In the genomic region with DNA sequence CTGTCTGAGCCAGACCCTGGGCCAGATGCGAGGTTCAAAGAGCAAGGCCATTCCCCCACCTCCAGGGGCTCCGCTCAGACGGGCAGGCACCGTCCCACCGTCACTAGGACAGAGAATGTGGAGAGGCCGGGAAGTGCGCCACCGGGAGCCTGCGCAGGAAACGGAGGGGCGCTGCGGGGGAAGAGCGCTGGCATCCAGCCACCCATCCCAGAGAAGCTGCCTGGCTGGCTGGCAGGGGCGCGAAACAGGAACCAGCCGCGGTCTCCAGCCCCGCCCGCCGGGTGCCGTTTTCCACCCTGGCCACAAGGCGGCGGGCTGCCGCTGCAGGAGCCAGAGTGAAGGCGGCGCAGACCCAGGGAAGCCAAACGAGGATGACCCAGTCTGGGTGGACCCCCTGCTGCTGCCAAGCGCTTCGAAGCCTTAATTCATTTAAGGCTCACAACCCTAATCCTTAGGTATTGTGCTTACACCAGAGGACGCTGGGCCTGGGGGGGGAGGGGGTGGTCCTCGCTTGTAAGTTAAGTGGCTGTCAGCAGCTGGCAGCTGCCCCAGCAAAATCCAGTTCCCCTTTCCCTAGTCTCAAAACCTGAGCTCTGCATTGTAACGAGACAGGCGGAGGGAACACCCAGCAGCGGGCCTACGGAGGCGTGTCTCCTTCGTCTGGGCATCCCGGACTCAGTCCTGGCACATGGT, we compare ENCODE assay signal across 8 cellular contexts.
A peak's percentile ranks its signal among the peaks of the same experiment; 100 is the strongest.
DNase-seq lines count a peak whose midpoint lies in the region; ATAC-seq and TF ChIP-seq lines count a peak whose summit lies in the region.
"Not testable (repeated sequence)": the region's sequence is repeated elsewhere in the genome, so short reads cannot be mapped to it uniquely, and the experiment has no call there.

No MANE protein-coding gene starts in this region.

- peaks cover 0 to 35% (median 15%) of the 10 kb centered on the region in 9 donors for H3K27me3 ChIP-seq in heart left ventricle
- H3K27me3 ChIP-seq in trophoblast cell (ENCODE audit: insufficient read depth, low read length), result peaks cover 14% of the 10 kb centered on the region
- not testable (repeated sequence) for H3K27me3 ChIP-seq in thyroid gland

- not testable (repeated sequence) for H2BK120ac ChIP-seq in trophoblast cell (ENCODE audit: insufficient read depth, low read length, poor library complexity)

- peak overlapping the region; percentile 64 for H3K4me2 ChIP-seq in trophoblast cell (ENCODE audit: low read length)

- intact Hi-C loops in heart left ventricle (cut with DNase I), result loop anchor here in 2 of 10 donors (5.0 to 10.0 kb wide), 2 partner anchors 68 to 185 kb away; no protein-coding TSS in a partner anchor
- intact Hi-C loops in thyroid gland (cut with DNase I), result not testable (repeated sequence)

- H3K4me1 ChIP-seq in heart left ventricle (peaks cover 0 to 61% (median 48%) of the 10 kb centered on the region in 12 donors), trophoblast cell (ENCODE audit: control insufficient read depth in 1 of 2, insufficient read depth in 2 of 2, low read length in 2 of 2) (peaks cover 30 to 47% of the 10 kb centered on the region in 2 experiments), thyroid gland (peaks cover 52 to 72% of the 10 kb centered on the region in 2 donors)

- peak overlapping the region; percentile 51 for H2BK12ac ChIP-seq in trophoblast cell (ENCODE audit: low read length)

- not testable (repeated sequence) for H3K36me3 ChIP-seq in heart left ventricle; trophoblast cell (ENCODE audit: control insufficient read depth in 1 of 2, insufficient read depth in 2 of 2, low read length in 2 of 2); thyroid gland

- not testable (repeated sequence) for H3K9me3 ChIP-seq in heart left ventricle; trophoblast cell (ENCODE audit: insufficient read depth, low read depth, low read length); thyroid gland

- H3K36me3 Mint-ChIP-seq in T-helper 2 cell treated with Interferon-gamma antibody and Interleukin-4, amounts not matched to agents 5 μg/mL and 100 μg/mL, for 36 hours (ENCODE audit: low read depth), result peaks cover 18% of the 10 kb centered on the region

- H3K27me3 Mint-ChIP-seq in T-helper 2 cell treated with Interferon-gamma antibody and Interleukin-4, amounts not matched to agents 5 μg/mL and 100 μg/mL, for 36 hours (ENCODE audit: low read depth), result peaks cover 14% of the 10 kb centered on the region

- H3K23ac ChIP-seq in trophoblast cell (ENCODE audit: low read length), result not testable (repeated sequence)

- not testable (repeated sequence) for H3K9ac ChIP-seq in trophoblast cell (ENCODE audit: low read length)

- H3K79me1 ChIP-seq in trophoblast cell (ENCODE audit: low read length), result peaks cover 35% of the 10 kb centered on the region

- not testable (repeated sequence) for H3K4ac ChIP-seq in trophoblast cell (ENCODE audit: low read depth, low read length)

- not testable (repeated sequence) for H2BK5ac ChIP-seq in trophoblast cell (ENCODE audit: low read depth, low read length, poor library complexity)

- not testable (repeated sequence) for H3K18ac ChIP-seq in trophoblast cell (ENCODE audit: low read length)

- not testable (repeated sequence) for H3K4me1 Mint-ChIP-seq in T-helper 2 cell treated with Interferon-gamma antibody and Interleukin-4, amounts not matched to agents 5 μg/mL and 100 μg/mL, for 36 hours (ENCODE audit: low read depth)

- H2AK5ac ChIP-seq in trophoblast cell (ENCODE audit: low read length), result not testable (repeated sequence)

- peak overlapping the region; percentile 25 for H2AFZ ChIP-seq in trophoblast cell (ENCODE audit: insufficient read depth, low read length, poor library complexity)

- not testable (repeated sequence) for H4K91ac ChIP-seq in trophoblast cell (ENCODE audit: low read depth, low read length)

- H4K8ac ChIP-seq in trophoblast cell (ENCODE audit: low read depth, low read length), result peak overlapping the region; percentile 12

- peak; percentile 58 for ATAC-seq in HG02943 (IDR thresholded peaks at IDR 0.05; ENCODE audit: low read depth, unreplicated experiment)
- peak; percentile 69 to 79 (median 74) for ATAC-seq in heart left ventricle

- DNase-seq in GM12864 (ENCODE audit: low read depth), result not testable (repeated sequence)
- DNase-seq in NCI-H2029 treated with DMSO at 0.1 percent for 48 hours (lab: John Stamatoyannopoulos, UW), result peak; percentile 54
- peak; percentile 70 for DNase-seq in T-helper 2 cell treated with Interferon-gamma antibody and Interleukin-4, amounts not matched to agents 5 μg/mL and 100 μg/mL, for 36 hours (ENCODE audit: low spot score)
- peak in 52 of 56 donors; percentile 20 to 84 (median 65) for DNase-seq in amygdala (lab: John Stamatoyannopoulos, UW)
- DNase-seq in heart left ventricle, result peak; percentile 82 to 92 (median 86)
- DNase-seq in trophoblast cell, result peak; percentile 69 to 82
- DNase-seq in thyroid gland, result peak; percentile 81

- H3K27ac ChIP-seq in heart left ventricle (peak overlapping the region in 11 of 12 donors; percentile 20 to 89 (median 44)), thyroid gland (peak overlapping the region in 2 of 3 donors; percentile 16 to 52)
- not testable (repeated sequence) for H3K27ac ChIP-seq in trophoblast cell (ENCODE audit: low read depth, low read length)

- WGBS in heart left ventricle, 4 donors, result 4 to 6% (median 4%) methylated on average over 38 of the region's 38 CpGs
- whole genome bisulfite sequencing in trophoblast cell (ENCODE audit: extremely low coverage, insufficient coverage, insufficient read length), result no CpG with 5 or more reads among the region's 38 CpGs
- WGBS in thyroid gland, 2 donors, result 0 to 4% methylated on average over 15 to 24 of the region's 38 CpGs

- peak overlapping the region; percentile 46 for H3K4me3 Mint-ChIP-seq in T-helper 2 cell treated with Interferon-gamma antibody and Interleukin-4, amounts not matched to agents 5 μg/mL and 100 μg/mL, for 36 hours

- not testable (repeated sequence) for H3K9me3 Mint-ChIP-seq in T-helper 2 cell treated with Interferon-gamma antibody and Interleukin-4, amounts not matched to agents 5 μg/mL and 100 μg/mL, for 36 hours

- TF ChIP-seq POLR2A in heart left ventricle (IDR thresholded peaks at IDR 0.05) (peak in 1 of 2 donors; percentile 26), thyroid gland (IDR thresholded peaks at IDR 0.05) (peak in 1 of 2 donors; percentile 19)

- peak; percentile 84 for TF ChIP-seq CTCF in GM12864 (IDR thresholded peaks at IDR 0.05; ENCODE audit: low read depth, low read length, missing control alignments)
- peak; percentile 89 to 97 (median 92) for TF ChIP-seq CTCF in heart left ventricle (IDR thresholded peaks at IDR 0.05)
- peak; percentile 74 to 98 (median 94) for TF ChIP-seq CTCF in thyroid gland (IDR thresholded peaks at IDR 0.05)

- H3K79me2 ChIP-seq in trophoblast cell (ENCODE audit: control insufficient read depth, insufficient read depth, low read length, poor library complexity), result peaks cover 11% of the 10 kb centered on the region

- H3K14ac ChIP-seq in trophoblast cell (ENCODE audit: low read length), result not testable (repeated sequence)

- peak overlapping the region; percentile 39 for H3K4me3 ChIP-seq in GM12864 (ENCODE audit: low read depth, low read length)
- H3K4me3 ChIP-seq in heart left ventricle, result peak overlapping the region in 10 of 12 donors; percentile 24 to 62 (median 36)
- not testable (repeated sequence) for H3K4me3 ChIP-seq in trophoblast cell (ENCODE audit: low read depth, low read length)
- H3K4me3 ChIP-seq in thyroid gland (replicated peaks in 1 of 3), result peak overlapping the region in 1 of 3 donors; percentile 19

- H3K27ac Mint-ChIP-seq in T-helper 2 cell treated with Interferon-gamma antibody and Interleukin-4, amounts not matched to agents 5 μg/mL and 100 μg/mL, for 36 hours, result peak overlapping the region; percentile 61

- H4K12ac ChIP-seq in trophoblast cell (ENCODE audit: low read depth, low read length), result not testable (repeated sequence)
